ENCODE assay signal across 28 cellular contexts in genomic region chr4:44740201-44740600, GRCh38.
"Had no signal": no experiment of that assay in that cellular context is flagged by ENCODE, and none has a peak within 500 bp of the region (broad histone marks: within the 10 kb centered on the region; RNA-seq: fewer than 3 reads in every experiment).

No MANE protein-coding gene starts in this region.

- H3K4me1 Mint-ChIP-seq: activated CD4-positive, alpha-beta T cell treated with anti-CD3 and anti-CD28 coated beads, Interleukin-2, amount 10 ng/mL, durations not matched to agents 7 days and 5 days; brain; T-helper 17 cell had no signal

- H3K27me3 Mint-ChIP-seq: brain had no signal

- DNase-seq: activated CD4-positive, alpha-beta memory T cell treated with anti-CD3 and anti-CD28 coated beads for 36 hours; activated CD4-positive, alpha-beta T cell treated with anti-CD3 and anti-CD28 coated beads, Interleukin-2, amount 10 ng/mL, durations not matched to agents 7 days and 5 days; activated CD4-positive, CD25-positive, alpha-beta regulatory T cell; activated CD8-positive, alpha-beta memory T cell treated with anti-CD3 and anti-CD28 coated beads for 24 hours; activated effector memory CD4-positive, alpha-beta T cell treated with anti-CD3 and anti-CD28 coated beads, Interleukin-2, amount 50 U/mL, for 16 hours; activated naive CD4-positive, alpha-beta T cell treated with Interleukin-2 at 50 U/mL for 16 hours; activated naive CD8-positive, alpha-beta T cell treated with anti-CD3 and anti-CD28 coated beads, Interleukin-2, amount 50 U/mL, for 24 hours; activated T-cell treated with anti-CD3 and anti-CD28 coated beads, Interleukin-2, amount 50 U/mL, for 4 hours; amygdala; cerebellar nuclear complex; KG1; NCI-H1105 treated with DMSO at 0.1 percent for 48 hours; NCI-H146; NCI-H187 treated with DMSO at 0.1 percent for 48 hours; NCI-H2081 treated with DMSO at 0.1 percent for 48 hours; NCI-H2171; NCI-H2227 treated with DMSO at 0.1 percent for 48 hours; NCI-H446 treated with DMSO at 0.1 percent for 48 hours; NCI-H524 treated with DMSO at 0.1 percent for 48 hours; NCI-H82; Peyer's patch; SHP77; T-helper 17 cell; T-helper 9 cell had no signal

- H3K4me3 ChIP-seq: cardiac muscle cell, Peyer's patch, SJSA1 had no signal

- H3K36me3 Mint-ChIP-seq: activated CD4-positive, alpha-beta memory T cell treated with anti-CD3 and anti-CD28 coated beads for 36 hours; activated naive CD4-positive, alpha-beta T cell treated with anti-CD3 and anti-CD28 coated beads, Interleukin-2, amount 50 U/mL, for 72 hours; brain had no signal

- H3K9me3 Mint-ChIP-seq: activated CD4-positive, alpha-beta memory T cell treated with anti-CD3 and anti-CD28 coated beads for 36 hours; activated CD4-positive, alpha-beta T cell treated with anti-CD3 and anti-CD28 coated beads, Interleukin-2, amount 10 ng/mL, durations not matched to agents 7 days and 5 days; activated naive CD4-positive, alpha-beta T cell treated with anti-CD3 and anti-CD28 coated beads, Interleukin-2, amount 50 U/mL, for 72 hours; activated naive CD8-positive, alpha-beta T cell treated with anti-CD3 and anti-CD28 coated beads, Interleukin-2, amount 50 U/mL, for 24 hours; activated T-cell treated with anti-CD3 and anti-CD28 coated beads, Interleukin-2, amount 50 U/mL, for 4 hours had no signal

- H3K27ac Mint-ChIP-seq: activated CD4-positive, alpha-beta memory T cell treated with anti-CD3 and anti-CD28 coated beads for 36 hours; activated CD4-positive, alpha-beta T cell treated with anti-CD3 and anti-CD28 coated beads, Interleukin-2, amount 10 ng/mL, durations not matched to agents 7 days and 5 days; activated naive CD4-positive, alpha-beta T cell treated with anti-CD3 and anti-CD28 coated beads, Interleukin-2, amount 50 U/mL, for 72 hours; activated naive CD8-positive, alpha-beta T cell treated with anti-CD3 and anti-CD28 coated beads, Interleukin-2, amount 50 U/mL, for 24 hours; brain; T-helper 17 cell had no signal

- H3K4me3 Mint-ChIP-seq: activated CD4-positive, alpha-beta memory T cell treated with anti-CD3 and anti-CD28 coated beads for 36 hours; activated CD4-positive, alpha-beta T cell treated with anti-CD3 and anti-CD28 coated beads, Interleukin-2, amount 10 ng/mL, durations not matched to agents 7 days and 5 days; activated naive CD8-positive, alpha-beta T cell treated with anti-CD3 and anti-CD28 coated beads, Interleukin-2, amount 50 U/mL, for 24 hours; activated T-cell treated with anti-CD3 and anti-CD28 coated beads, Interleukin-2, amount 50 U/mL, for 4 hours; brain; T-helper 17 cell had no signal
